In genomic region chr3:158570999-158571702, GRCh38 we compare ENCODE assay signal across 1 cellular context.
TF ChIP-seq lines count a peak whose summit lies in the region.

Gene MLF1 (plus strand): TSS chr3:158571194. CDS start chr3:158571301, 107 bp downstream.

TF ChIP-seq in SK-N-SH, 30 proteins besides CTCF, POLR2A, EP300 and RAD21 (continued from another document):
- peak; percentile 77; the same call in 1 of the 2 replicates for TF ChIP-seq FOXJ3 (CRISPR knock-in tag; IDR thresholded peaks at IDR 0.05)
- peak; percentile 57 for TF ChIP-seq NRF1 (IDR thresholded peaks at IDR 0.05; ENCODE audit: low read depth, low read length)
- TF ChIP-seq POLR2AphosphoS5 (IDR thresholded peaks at IDR 0.05; ENCODE audit: low read depth, low read length), result peak; percentile 72
- peak; percentile 91 for TF ChIP-seq RFX5 (IDR thresholded peaks at IDR 0.05; ENCODE audit: low read length)
- TF ChIP-seq PBX3 (IDR thresholded peaks at IDR 0.05), result no peak
- peak; percentile 97 for TF ChIP-seq MAX (IDR thresholded peaks at IDR 0.05; ENCODE audit: low read depth)
- TF ChIP-seq CHD2 (IDR thresholded peaks at IDR 0.05; ENCODE audit: low read length, partially characterized antibody), result peak; percentile 66
- no peak for TF ChIP-seq YY1 (IDR thresholded peaks at IDR 0.05; ENCODE audit: low read depth)
- TF ChIP-seq USF2 (IDR thresholded peaks at IDR 0.05; ENCODE audit: borderline replicate concordance, low read depth, low read length), result peak; percentile 39
